Comparison of ENCODE assay signal across 8 cellular contexts in the genomic region with DNA sequence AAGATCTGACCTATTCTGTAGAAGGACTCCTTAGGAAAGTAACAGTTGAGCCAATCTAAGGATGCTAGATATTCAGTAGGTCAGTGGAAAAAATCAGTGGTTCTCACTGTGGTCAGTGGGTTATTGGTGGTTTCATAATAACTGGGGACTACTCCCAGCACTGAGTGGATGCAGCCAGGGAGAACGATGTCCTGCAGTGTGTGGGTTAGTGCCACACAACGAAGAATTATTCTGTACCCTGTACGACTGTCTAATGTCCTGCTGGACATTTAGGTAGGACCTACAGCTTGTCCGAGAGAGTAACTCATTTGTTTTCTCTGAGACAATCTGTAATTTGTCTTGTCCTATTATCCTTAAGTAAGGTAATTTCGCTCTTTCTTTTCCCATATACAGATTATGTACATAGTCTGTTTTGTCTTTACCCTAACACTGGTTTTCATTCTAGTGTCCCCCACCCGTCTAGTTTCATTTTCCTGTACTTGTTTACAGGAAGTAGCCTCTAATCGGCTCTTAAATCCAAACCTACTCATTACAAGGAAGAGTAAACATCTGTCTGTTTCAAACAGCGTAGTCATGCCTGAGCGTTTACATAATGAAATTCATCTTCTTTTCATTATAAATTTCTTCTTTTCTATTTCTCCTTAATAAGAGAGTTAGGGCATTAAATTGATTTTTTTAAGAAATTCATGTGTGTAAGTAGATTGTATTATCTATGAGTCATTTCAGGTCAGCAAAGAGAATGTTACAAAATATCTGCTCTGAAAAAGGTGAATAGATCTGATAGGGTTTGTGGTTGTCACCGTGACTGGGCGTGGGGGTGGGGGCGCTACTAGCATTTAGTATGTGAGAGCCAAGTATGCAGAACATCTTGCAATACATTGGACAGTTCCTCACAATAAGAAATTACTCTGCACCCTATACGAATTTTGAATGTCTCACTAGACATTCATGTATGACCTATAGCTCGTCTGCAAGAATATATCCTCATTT. TPM values are rescaled to one million over a fixed set of nuclear protein-coding genes. Genes with fewer than 3 reads are reported as not detected.
DNase-seq lines count a peak whose midpoint lies in the region; ATAC-seq and TF ChIP-seq lines count a peak whose summit lies in the region.

No MANE protein-coding gene starts in this region.

- 76 to 83% methylated on average over 14 of the region's 14 CpGs for WGBS in tibial nerve, 2 donors

- H3K27ac Mint-ChIP-seq in naive thymus-derived CD4-positive, alpha-beta T cell: peak overlapping the region; percentile 48 to 89 (median 79)

- H3K36me3 Mint-ChIP-seq in naive thymus-derived CD4-positive, alpha-beta T cell: peaks cover 7 to 59% (median 48%) of the 10 kb centered on the region in 5 donors

- peak overlapping the region; percentile 50 for H3K27ac ChIP-seq in naive thymus-derived CD4-positive, alpha-beta T cell (ENCODE audit: low read depth, low read length)
- H3K27ac ChIP-seq in tibial nerve: no peak overlapping the region

- no peak for TF ChIP-seq POLR2A in tibial nerve (IDR thresholded peaks at IDR 0.05)

- POLR2A ChIA-PET in naive thymus-derived CD4-positive, alpha-beta T cell (lab: Charles Lee): interaction anchor here (0.7 to 1.6 kb wide), 5 partner anchors 17 to 89 kb away, joined by 3 to 4 read pairs (median 3); a partner anchor contains a TSS

- DNase-seq in DMS153 (lab: John Stamatoyannopoulos, UW) (peak; percentile 75), NCI-H2081 (lab: John Stamatoyannopoulos, UW) (peak; percentile 40 to 68), activated T-cell treated with anti-CD3 and anti-CD28 coated beads for 4 hours (peak; percentile 66), AG08395 (ENCODE audit: low spot score) (no peak), tibial nerve (ENCODE audit: low spot score in 2 of 2) (no peak)
- DNase-seq in naive thymus-derived CD4-positive, alpha-beta T cell: peak in 5 of 9 donors; percentile 36 to 71 (median 40)

- CTCF ChIA-PET in naive thymus-derived CD4-positive, alpha-beta T cell (lab: Charles Lee): interaction anchor here (0.6 to 1.3 kb wide), 2 partner anchors 51 to 140 kb away, joined by 3 read pairs; no protein-coding TSS in a partner anchor

- H3K4me3 ChIP-seq in naive thymus-derived CD4-positive, alpha-beta T cell (ENCODE audit: low read length): no peak overlapping the region
- H3K4me3 ChIP-seq in tibial nerve: no peak overlapping the region

- H3K4me1 Mint-ChIP-seq in naive thymus-derived CD4-positive, alpha-beta T cell: peaks cover 35 to 77% (median 67%) of the 10 kb centered on the region in 7 donors

- H3K27me3 Mint-ChIP-seq in naive thymus-derived CD4-positive, alpha-beta T cell: no peaks in the 10 kb centered on the region

- H3K9me3 ChIP-seq in naive thymus-derived CD4-positive, alpha-beta T cell (ENCODE audit: control insufficient read depth in 2 of 3, low read length in 3 of 3): no peaks in the 10 kb centered on the region
- H3K9me3 ChIP-seq in tibial nerve: no peaks in the 10 kb centered on the region

- no peaks in the 10 kb centered on the region for H3K27me3 ChIP-seq in naive thymus-derived CD4-positive, alpha-beta T cell (ENCODE audit: control insufficient read depth in 2 of 2, insufficient read depth in 2 of 2, low read length in 2 of 2)
- H3K27me3 ChIP-seq in tibial nerve: no peaks in the 10 kb centered on the region

- no peak for TF ChIP-seq CTCF in tibial nerve (IDR thresholded peaks at IDR 0.05)

- H3K4me1 ChIP-seq in naive thymus-derived CD4-positive, alpha-beta T cell (ENCODE audit: control insufficient read depth in 2 of 2, insufficient read depth in 2 of 2, low read length in 2 of 2): peaks cover 36 to 38% of the 10 kb centered on the region in 2 donors
- H3K4me1 ChIP-seq in tibial nerve: peaks cover 0 to 11% (median 0%) of the 10 kb centered on the region in 4 donors

- H3K9me3 Mint-ChIP-seq in naive thymus-derived CD4-positive, alpha-beta T cell: peaks cover 0 to 10% (median 0%) of the 10 kb centered on the region in 11 donors

- peak; percentile 81 for ATAC-seq in naive thymus-derived CD4-positive, alpha-beta T cell
- ATAC-seq in HG02938 (IDR thresholded peaks at IDR 0.05; ENCODE audit: unreplicated experiment) (no peak), esophagus mucosa (no peak)

- peak overlapping the region in 9 of 10 donors; percentile 4 to 87 (median 58) for H3K4me3 Mint-ChIP-seq in naive thymus-derived CD4-positive, alpha-beta T cell

- intact Hi-C loops in naive thymus-derived CD4-positive, alpha-beta T cell (cut with micrococcal nuclease): loop anchor here (1.0 to 10.0 kb wide), 9 partner anchors 9 to 298 kb away; partner anchors contain the start of genes FMC1 (in 1 of the 2) and UBN2 (in 1 of the 2)

- TF ChIP-seq EP300 in tibial nerve (IDR thresholded peaks at IDR 0.05): no peak

- H3K36me3 ChIP-seq in naive thymus-derived CD4-positive, alpha-beta T cell (ENCODE audit: control insufficient read depth in 2 of 3, insufficient read depth in 3 of 3, low read length in 3 of 3): peaks cover 5 to 36% (median 12%) of the 10 kb centered on the region in 3 experiments
- H3K36me3 ChIP-seq in tibial nerve: peaks cover 0 to 59% (median 0%) of the 10 kb centered on the region in 3 donors

RNA-seq across cellular contexts. Expression of gene ZC3HAV1L, which starts 8.3 kb away (rescaled TPM):
- 10 to 100 TPM in 1 of 5 experiments, 1 to 10 TPM in 1, under 1 TPM in 3; 0.35 to 26.7 (median 0.78) TPM for total RNA-seq in naive thymus-derived CD4-positive, alpha-beta T cell
- under 1 TPM in 1 of 2 donors, not detected in 1; 0.13 TPM for polyA plus RNA-seq in naive thymus-derived CD4-positive, alpha-beta T cell
- total RNA-seq in tibial nerve (10 to 100 TPM; 36.9 to 68.8 (median 53.1) TPM), esophagus mucosa (6.3 TPM)

Comparison
In these comparisons a context has a peak if more than half of its experiments do, and no peak if none do; other contexts are left out.
1. DNase-seq: peak in DMS153 (single experiment), NCI-H2081 (2 of 2), activated T-cell treated with anti-CD3 and anti-CD28 coated beads for 4 hours (single experiment) and naive thymus-derived CD4-positive, alpha-beta T cell (5 of 9); none in AG08395 (single experiment) and tibial nerve (0 of 2).